Comparison of ENCODE assay signal across 9 cellular contexts in the genomic region with DNA sequence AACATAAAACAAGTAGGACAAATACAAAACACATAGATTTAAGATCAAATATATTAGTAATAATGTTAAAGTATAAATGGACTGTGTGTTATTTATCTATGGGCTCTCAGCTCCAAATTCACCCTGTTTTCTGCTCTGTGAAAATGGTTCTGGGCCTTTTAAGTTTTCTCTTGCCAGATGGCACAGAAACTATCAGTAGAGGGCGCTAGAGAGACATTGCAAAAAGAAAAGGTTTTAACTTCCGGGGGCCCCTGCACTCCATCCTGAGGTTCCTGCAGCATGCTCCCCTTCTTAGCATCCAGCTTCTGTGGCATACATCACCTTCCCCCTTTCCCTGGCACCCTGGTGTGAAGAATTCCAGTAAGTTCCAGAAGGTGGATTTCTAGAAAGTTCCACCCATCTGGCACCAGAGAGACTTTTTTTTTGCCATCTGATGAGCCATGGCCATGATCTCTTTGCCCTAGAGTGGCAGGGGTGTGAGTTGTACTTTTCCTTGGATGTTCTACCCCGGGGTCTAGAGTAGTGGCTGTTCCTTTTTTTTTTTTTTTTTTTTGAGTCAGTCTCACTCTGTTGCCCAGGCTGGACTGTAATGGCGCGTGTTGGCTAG. TPM values are rescaled to one million over a fixed set of nuclear protein-coding genes. Genes with fewer than 3 reads are reported as not detected.
A peak's percentile ranks its signal among the peaks of the same experiment; 100 is the strongest.
DNase-seq lines count a peak whose midpoint lies in the region; ATAC-seq, FAIRE-seq and TF ChIP-seq lines count a peak whose summit lies in the region.
"Had no signal": no experiment of that assay in that cellular context is flagged by ENCODE, and none has a peak within 500 bp of the region (broad histone marks: within the 10 kb centered on the region; RNA-seq: fewer than 3 reads in every experiment).

No MANE protein-coding gene starts in this region.

- H4K20me1 ChIP-seq in endothelial cell of umbilical vein (replicated peaks; ENCODE audit: control insufficient read depth, extremely low read depth, insufficient read depth, low read length), result no peaks in the 10 kb centered on the region

- H3K9ac ChIP-seq in endothelial cell of umbilical vein (replicated peaks; ENCODE audit: extremely low read depth, insufficient read depth, low read length), result no peak overlapping the region

- H3K4me3 ChIP-seq in endothelial cell of umbilical vein (replicated peaks in 1 of 3; ENCODE audit: insufficient read depth in 1 of 3, low read depth in 1 of 3, low read length in 3 of 3) (no peak overlapping the region), upper lobe of right lung (no peak overlapping the region)

- no peak overlapping the region for H3K4me2 ChIP-seq in endothelial cell of umbilical vein (ENCODE audit: insufficient read depth, low read length)

- H3K4me1 ChIP-seq in endothelial cell of umbilical vein (ENCODE audit: control insufficient read depth, extremely low read depth, insufficient read depth, low read length), result peaks cover 9% of the 10 kb centered on the region
- no peaks in the 10 kb centered on the region for H3K4me1 ChIP-seq in upper lobe of right lung

- TF ChIP-seq CTCF in endothelial cell of umbilical vein (IDR thresholded peaks at IDR 0.05; ENCODE audit: extremely low read depth in 1 of 2, insufficient read depth in 1 of 2, low read depth in 1 of 2, low read length in 2 of 2) (peak; percentile 40 to 57), upper lobe of right lung (IDR thresholded peaks at IDR 0.05) (peak; percentile 30)

- H3K36me3 ChIP-seq in endothelial cell of umbilical vein (ENCODE audit: control insufficient read depth in 2 of 2, extremely low read depth in 1 of 2, insufficient read depth in 2 of 2, low read length in 2 of 2) (no peaks in the 10 kb centered on the region), upper lobe of right lung (no peaks in the 10 kb centered on the region)

- no peak for TF ChIP-seq POLR2A in endothelial cell of umbilical vein (IDR thresholded peaks at IDR 0.05; ENCODE audit: low read depth, low read length)

- no peak overlapping the region for H2AFZ ChIP-seq in endothelial cell of umbilical vein (ENCODE audit: low read depth, low read length)

- ATAC-seq in upper lobe of right lung, result no peak
- ATAC-seq in GM21825 (IDR thresholded peaks at IDR 0.05; ENCODE audit: unreplicated experiment), result no peak

- H3K9me3 ChIP-seq in endothelial cell of umbilical vein (replicated peaks; ENCODE audit: control insufficient read depth, insufficient read depth, low read length) (no peaks in the 10 kb centered on the region), upper lobe of right lung (no peaks in the 10 kb centered on the region)

- dilution Hi-C loops in endothelial cell of umbilical vein (cut with MboI; ENCODE audit: extremely low pct_ligation_motif_present, low sequenced_read_pairs), result no loop called here

- no peaks in the 10 kb centered on the region for H3K9me1 ChIP-seq in endothelial cell of umbilical vein (replicated peaks; ENCODE audit: control insufficient read depth, extremely low read depth, insufficient read depth, low read length)

- no peaks in the 10 kb centered on the region for H3K79me2 ChIP-seq in endothelial cell of umbilical vein (ENCODE audit: control insufficient read depth, insufficient read depth, low read length)

- intact Hi-C loops in endothelial cell of umbilical vein (cut with micrococcal nuclease), result loop anchor here (5.0 kb wide), 2 partner anchors 186 to 1041 kb away; no protein-coding TSS in a partner anchor
- intact Hi-C loops in upper lobe of right lung (cut with DNase I), result no loop called here

- CTCF ChIA-PET in endothelial cell of umbilical vein (lab: Charles Lee), result interaction anchor here (0.7 to 1.3 kb wide), 2 partner anchors 373 to 1042 kb away, joined by 3 read pairs; no protein-coding TSS in a partner anchor

- no peak for FAIRE-seq in endothelial cell of umbilical vein (lab: Jason Lieb, UNC)

- H3K27ac ChIP-seq in endothelial cell of umbilical vein (ENCODE audit: insufficient read depth, low read depth, low read length), result no peak overlapping the region
- H3K27ac ChIP-seq in upper lobe of right lung, result no peak overlapping the region

- POLR2A ChIA-PET in endothelial cell of umbilical vein (lab: Charles Lee), result no interaction called here

- BruUV-seq in endothelial cell of umbilical vein (replicated peaks; lab: Mats Ljungman, UMichigan), result no TSS peak

- peak; percentile 12 for DNase-seq in stimulated activated CD4-positive, alpha-beta T cell treated with anti-CD3 and anti-CD28 coated beads, Interleukin-15, amount 100 ng/mL, for 24 hours
- DNase-seq in stimulated activated CD4-positive, alpha-beta T cell treated with anti-CD3 and anti-CD28 coated beads, Interleukin-2, amount 100 ng/mL, for 24 hours, result no peak
- DNase-seq in NCI-H748 (lab: John Stamatoyannopoulos, UW; ENCODE audit: unreplicated experiment), result peak; percentile 60
- no peak for DNase-seq in endothelial cell of umbilical vein (ENCODE audit: low read depth, low spot score)
- DNase-seq in upper lobe of right lung, result no peak
- no peak for DNase-seq in stimulated activated CD4-positive, alpha-beta T cell treated with anti-CD3 and anti-CD28 coated beads, Interleukin-4, amount 100 ng/mL, for 4 hours
- no peak for DNase-seq in NCI-H128 (lab: John Stamatoyannopoulos, UW; ENCODE audit: unreplicated experiment)
- DNase-seq: occipital lobe had no signal

- no peaks in the 10 kb centered on the region for H3K27me3 ChIP-seq in endothelial cell of umbilical vein (ENCODE audit: control insufficient read depth in 2 of 2, insufficient read depth in 2 of 2, low read length in 2 of 2)
- H3K27me3 ChIP-seq in upper lobe of right lung, result no peaks in the 10 kb centered on the region

TF ChIP-seq in endothelial cell of umbilical vein, 7 proteins besides CTCF, POLR2A, EP300 and RAD21:
- TF ChIP-seq POLR2AphosphoS5 (IDR thresholded peaks at IDR 0.05; ENCODE audit: insufficient read depth, low read depth, low read length), result no peak
- TF ChIP-seq FOS (IDR thresholded peaks at IDR 0.05; ENCODE audit: borderline replicate concordance, insufficient read depth, low read length), result no peak
- no peak for TF ChIP-seq MYC (IDR thresholded peaks at IDR 0.05; ENCODE audit: low read depth, low read length)
- TF ChIP-seq, protein P1, sequence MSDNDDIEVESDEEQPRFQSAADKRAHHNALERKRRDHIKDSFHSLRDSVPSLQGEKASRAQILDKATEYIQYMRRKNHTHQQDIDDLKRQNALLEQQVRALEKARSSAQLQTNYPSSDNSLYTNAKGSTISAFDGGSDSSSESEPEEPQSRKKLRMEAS (IDR thresholded peaks at IDR 0.05; ENCODE audit: insufficient read depth, insufficient read length), result no peak
- no peak for TF ChIP-seq GATA2 (IDR thresholded peaks at IDR 0.05; ENCODE audit: insufficient read depth, insufficient read length, low read depth, low read length)
- no peak for TF ChIP-seq EZH2 (IDR thresholded peaks at IDR 0.05; ENCODE audit: borderline replicate concordance, low read depth, low read length, severe bottlenecking)
- no peak for TF ChIP-seq JUN (IDR thresholded peaks at IDR 0.05; ENCODE audit: borderline replicate concordance, insufficient read depth, insufficient read length, low read depth)

RNA-seq across cellular contexts. Expression of a gene that starts 29.3 kb away (rescaled TPM):
- total RNA-seq in endothelial cell of umbilical vein, result 52.9 and 55.3 TPM in 2 replicates
- polyA plus RNA-seq in endothelial cell of umbilical vein, result 10.9 and 13.2 TPM in 2 replicates
- 19.2 and 21.4 TPM in 2 replicates for polyA plus RNA-seq in endothelial cell of umbilical vein (2011; cell fraction: cytosol; rRNA removed)
- polyA plus RNA-seq in endothelial cell of umbilical vein (2011; cell fraction: nucleus; rRNA removed), result 11.3 and 13.3 TPM in 2 replicates
- polyA plus RNA-seq in endothelial cell of umbilical vein (2012), result 52.0 and 62.2 TPM in 2 replicates
- polyA minus RNA-seq in endothelial cell of umbilical vein, result 16.4 and 31.5 TPM in 2 replicates
- polyA minus RNA-seq in endothelial cell of umbilical vein (2011; cell fraction: cytosol; rRNA and poly(A)+ RNA removed), result 30.8 TPM
- 3.8 and 10.6 TPM in 2 replicates for polyA minus RNA-seq in endothelial cell of umbilical vein (2011; cell fraction: nucleus; rRNA and poly(A)+ RNA removed)
- 36.2 TPM for total RNA-seq in upper lobe of right lung

RNA-seq across cellular contexts. Expression of a gene that starts 29.4 kb away (rescaled TPM):
- total RNA-seq in endothelial cell of umbilical vein, result 58.0 and 62.2 TPM in 2 replicates
- polyA plus RNA-seq in endothelial cell of umbilical vein, result 19.5 and 23.4 TPM in 2 replicates
- 35.4 and 38.2 TPM in 2 replicates for polyA plus RNA-seq in endothelial cell of umbilical vein (2011; cell fraction: cytosol; rRNA removed)
- polyA plus RNA-seq in endothelial cell of umbilical vein (2011; cell fraction: nucleus; rRNA removed), result 60.5 and 80.6 TPM in 2 replicates
- 72.4 and 84.5 TPM in 2 replicates for polyA plus RNA-seq in endothelial cell of umbilical vein (2012)
- 27.8 and 46.7 TPM in 2 replicates for polyA minus RNA-seq in endothelial cell of umbilical vein
- 23.5 TPM for polyA minus RNA-seq in endothelial cell of umbilical vein (2011; cell fraction: cytosol; rRNA and poly(A)+ RNA removed)
- polyA minus RNA-seq in endothelial cell of umbilical vein (2011; cell fraction: nucleus; rRNA and poly(A)+ RNA removed), result 44.6 and 61.2 TPM in 2 replicates
- total RNA-seq in upper lobe of right lung, result 41.8 TPM

RNA-seq across cellular contexts. Expression of a gene that starts 58.6 kb away (rescaled TPM):
- total RNA-seq in endothelial cell of umbilical vein (29.2 and 29.5 TPM in 2 replicates), upper lobe of right lung (28.0 TPM)
- 4.6 and 6.9 TPM in 2 replicates for polyA plus RNA-seq in endothelial cell of umbilical vein
- 6.8 and 7.8 TPM in 2 replicates for polyA plus RNA-seq in endothelial cell of umbilical vein (2011; cell fraction: cytosol; rRNA removed)
- 22.1 and 24.6 TPM in 2 replicates for polyA plus RNA-seq in endothelial cell of umbilical vein (2011; cell fraction: nucleus; rRNA removed)
- polyA plus RNA-seq in endothelial cell of umbilical vein (2012), result 13.6 and 16.5 TPM in 2 replicates
- polyA minus RNA-seq in endothelial cell of umbilical vein, result 12.8 and 16.6 TPM in 2 replicates
- polyA minus RNA-seq in endothelial cell of umbilical vein (2011; cell fraction: cytosol; rRNA and poly(A)+ RNA removed), result 16.3 TPM
- 42.2 and 43.5 TPM in 2 replicates for polyA minus RNA-seq in endothelial cell of umbilical vein (2011; cell fraction: nucleus; rRNA and poly(A)+ RNA removed)

Comparison
In these comparisons a context has a peak if more than half of its experiments do, and no peak if none do; other contexts are left out.
1. DNase-seq: peak in stimulated activated CD4-positive, alpha-beta T cell treated with anti-CD3 and anti-CD28 coated beads, Interleukin-15, amount 100 ng/mL, for 24 hours (single experiment) and NCI-H748 (single experiment); none in stimulated activated CD4-positive, alpha-beta T cell treated with anti-CD3 and anti-CD28 coated beads, Interleukin-2, amount 100 ng/mL, for 24 hours (0 of 2), endothelial cell of umbilical vein (single experiment), upper lobe of right lung (single experiment), stimulated activated CD4-positive, alpha-beta T cell treated with anti-CD3 and anti-CD28 coated beads, Interleukin-4, amount 100 ng/mL, for 4 hours (0 of 2) and NCI-H128 (single experiment).